17 cellular contexts compared by ENCODE assay signal in the genomic region with DNA sequence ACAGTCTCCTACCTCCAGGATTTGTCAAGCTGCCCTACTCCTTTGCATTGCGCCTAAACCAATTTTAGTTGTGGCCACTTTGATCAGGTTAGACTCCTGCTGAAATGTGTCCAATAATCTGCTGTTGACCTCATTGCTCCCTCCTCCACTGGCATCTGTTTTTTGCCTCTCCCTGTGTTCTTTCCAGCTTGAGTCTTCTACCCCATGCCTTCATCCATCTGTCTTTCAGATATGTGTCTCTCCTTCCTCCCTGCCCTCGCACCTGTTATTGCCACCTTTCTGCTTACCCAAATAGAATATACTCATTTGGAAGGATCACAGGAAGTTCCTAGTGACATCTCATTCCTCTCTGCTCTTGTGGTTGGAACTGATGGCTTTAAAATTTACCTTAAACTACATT.
"Had no signal": no experiment of that assay in that cellular context is flagged by ENCODE, and none has a peak within 500 bp of the region (broad histone marks: within the 10 kb centered on the region; RNA-seq: fewer than 3 reads in every experiment).

No MANE protein-coding gene starts in this region.

- H3K9me3 ChIP-seq: MG63, SJSA1 had no signal

- H3K4me3 ChIP-seq: MG63, SJSA1, SK-N-MC had no signal

- H3K4me1 ChIP-seq: SJSA1 had no signal

- H3K36me3 ChIP-seq: MG63, SJSA1 had no signal

- H3K27ac ChIP-seq: SJSA1, SK-N-MC had no signal

- DNase-seq: IMR-90, Karpas-422, KG1, MG63, NCI-H1092 treated with DMSO at 0.1 percent for 48 hours, NCI-H1436, NCI-H187, NCI-H2029, NCI-H2081 treated with DMSO at 0.1 percent for 48 hours, NCI-H2227 treated with DMSO at 0.1 percent for 48 hours, NCI-H526, Right ventricle myocardium superior, RPMI8226, SIG-M5 had no signal

- H3K27me3 ChIP-seq: MG63, SJSA1 had no signal

- ATAC-seq: HepG2 had no signal
